Comparison of ENCODE assay signal across 15 cellular contexts in genomic region chr5:66072031-66072430, GRCh38.
A peak's percentile ranks its signal among the peaks of the same experiment; 100 is the strongest.
DNase-seq lines count a peak whose midpoint lies in the region; ATAC-seq and TF ChIP-seq lines count a peak whose summit lies in the region.
"Had no signal": no experiment of that assay in that cellular context is flagged by ENCODE, and none has a peak within 500 bp of the region (broad histone marks: within the 10 kb centered on the region; RNA-seq: fewer than 3 reads in every experiment).

No MANE protein-coding gene starts in this region.

- no peak for TF ChIP-seq CTCF in CD8-positive, alpha-beta T cell (IDR thresholded peaks at IDR 0.05)

- H3K4me3 Mint-ChIP-seq in CD4-positive, CD25-positive, alpha-beta regulatory T cell = no peak overlapping the region
- H3K4me3 Mint-ChIP-seq in CD8-positive, alpha-beta T cell = no peak overlapping the region
- no peak overlapping the region for H3K4me3 Mint-ChIP-seq in IgD-negative memory B cell
- no peak overlapping the region for H3K4me3 Mint-ChIP-seq in effector memory CD8-positive, alpha-beta T cell

- CTCF ChIA-PET in CD8-positive, alpha-beta T cell (lab: Charles Lee) = no interaction called here

- no peak for ATAC-seq in CD4-positive, CD25-positive, alpha-beta regulatory T cell (ENCODE audit: low read depth in 2 of 2)
- no peak for ATAC-seq in CD8-positive, alpha-beta T cell
- no peak for ATAC-seq in effector memory CD8-positive, alpha-beta T cell (replicated peaks)
- ATAC-seq in GM19452 (IDR thresholded peaks at IDR 0.05; ENCODE audit: unreplicated experiment) = no peak
- ATAC-seq in GM18870 (IDR thresholded peaks at IDR 0.05; ENCODE audit: unreplicated experiment) = no peak

- no peaks in the 10 kb centered on the region for H3K4me1 ChIP-seq in CD4-positive, CD25-positive, alpha-beta regulatory T cell (ENCODE audit: control insufficient read depth, insufficient read depth, low read length, poor library complexity, severe bottlenecking)
- H3K4me1 ChIP-seq in CD8-positive, alpha-beta T cell (ENCODE audit: insufficient read depth, low read length) = no peaks in the 10 kb centered on the region

- H3K9me3 Mint-ChIP-seq in CD4-positive, CD25-positive, alpha-beta regulatory T cell = no peaks in the 10 kb centered on the region
- no peaks in the 10 kb centered on the region for H3K9me3 Mint-ChIP-seq in CD8-positive, alpha-beta T cell
- H3K9me3 Mint-ChIP-seq in IgD-negative memory B cell = no peaks in the 10 kb centered on the region
- no peaks in the 10 kb centered on the region for H3K9me3 Mint-ChIP-seq in effector memory CD8-positive, alpha-beta T cell

- H3K27me3 ChIP-seq in CD4-positive, CD25-positive, alpha-beta regulatory T cell (ENCODE audit: control insufficient read depth, insufficient read depth, low read length) = no peaks in the 10 kb centered on the region
- no peaks in the 10 kb centered on the region for H3K27me3 ChIP-seq in CD8-positive, alpha-beta T cell (ENCODE audit: insufficient read depth, low read length)

- no peaks in the 10 kb centered on the region for H3K9me3 ChIP-seq in CD4-positive, CD25-positive, alpha-beta regulatory T cell (ENCODE audit: control insufficient read depth in 2 of 2, low read length in 2 of 2)
- no peaks in the 10 kb centered on the region for H3K9me3 ChIP-seq in CD8-positive, alpha-beta T cell (ENCODE audit: low read length)

- DNase-seq in CD4-positive, CD25-positive, alpha-beta regulatory T cell = no peak
- no peak for DNase-seq in CD8-positive, alpha-beta T cell
- DNase-seq in effector memory CD8-positive, alpha-beta T cell = no peak
- DNase-seq in caudate nucleus (lab: John Stamatoyannopoulos, UW) = no peak
- DNase-seq: Calu3, DMS53, NCI-H1417, NCI-H1930, NCI-H2171, NCI-H446, NCI-H748 treated with DMSO at 0.1 percent for 48 hours had no signal

- H3K27ac ChIP-seq in CD4-positive, CD25-positive, alpha-beta regulatory T cell (ENCODE audit: insufficient read depth, low read length, poor library complexity, severe bottlenecking) = no peak overlapping the region
- H3K27ac ChIP-seq in CD8-positive, alpha-beta T cell (ENCODE audit: low read depth, low read length) = no peak overlapping the region
- H3K27ac ChIP-seq in caudate nucleus (ENCODE audit: low read depth, low read length) = no peak overlapping the region
- H3K27ac ChIP-seq: RWPE1 had no signal

- peaks cover 0 to 12% (median 8%) of the 10 kb centered on the region in 4 donors for H3K4me1 Mint-ChIP-seq in CD4-positive, CD25-positive, alpha-beta regulatory T cell
- peaks cover 8% of the 10 kb centered on the region for H3K4me1 Mint-ChIP-seq in CD8-positive, alpha-beta T cell (ENCODE audit: low read depth)
- H3K4me1 Mint-ChIP-seq in IgD-negative memory B cell = peaks cover 0 to 4% (median 0%) of the 10 kb centered on the region in 3 donors
- H3K4me1 Mint-ChIP-seq in effector memory CD8-positive, alpha-beta T cell (ENCODE audit: low read depth in 2 of 2) = peaks cover 4 to 13% of the 10 kb centered on the region in 2 donors

- H3K27me3 Mint-ChIP-seq in CD4-positive, CD25-positive, alpha-beta regulatory T cell = no peaks in the 10 kb centered on the region
- no peaks in the 10 kb centered on the region for H3K27me3 Mint-ChIP-seq in CD8-positive, alpha-beta T cell (ENCODE audit: low read depth)
- H3K27me3 Mint-ChIP-seq in IgD-negative memory B cell = no peaks in the 10 kb centered on the region
- H3K27me3 Mint-ChIP-seq in effector memory CD8-positive, alpha-beta T cell = no peaks in the 10 kb centered on the region

- H3K36me3 Mint-ChIP-seq in CD4-positive, CD25-positive, alpha-beta regulatory T cell = peaks cover 34% of the 10 kb centered on the region
- H3K36me3 Mint-ChIP-seq in CD8-positive, alpha-beta T cell = peaks cover 50% of the 10 kb centered on the region
- H3K36me3 Mint-ChIP-seq in IgD-negative memory B cell = peaks cover 9% of the 10 kb centered on the region
- peaks cover 48% of the 10 kb centered on the region for H3K36me3 Mint-ChIP-seq in effector memory CD8-positive, alpha-beta T cell (ENCODE audit: insufficient read depth)

- H3K4me3 ChIP-seq in CD4-positive, CD25-positive, alpha-beta regulatory T cell (ENCODE audit: low read depth, low read length) = no peak overlapping the region
- H3K4me3 ChIP-seq in CD8-positive, alpha-beta T cell (ENCODE audit: low read depth, low read length) = no peak overlapping the region

- H3K36me3 ChIP-seq in CD4-positive, CD25-positive, alpha-beta regulatory T cell (ENCODE audit: control insufficient read depth, insufficient read depth, low read length) = peaks cover 32% of the 10 kb centered on the region
- peaks cover under 1% of the 10 kb centered on the region for H3K36me3 ChIP-seq in CD8-positive, alpha-beta T cell (ENCODE audit: insufficient read depth, low read length)

- POLR2A ChIA-PET in CD8-positive, alpha-beta T cell (lab: Charles Lee) = interaction anchor here (0.7 kb wide), 1 partner anchor 110 kb away, joined by 3 read pairs; no protein-coding TSS in a partner anchor

- peak overlapping the region in 2 of 3 donors; percentile 51 to 66 for H3K27ac Mint-ChIP-seq in CD4-positive, CD25-positive, alpha-beta regulatory T cell
- peak overlapping the region; percentile 16 for H3K27ac Mint-ChIP-seq in CD8-positive, alpha-beta T cell
- H3K27ac Mint-ChIP-seq in IgD-negative memory B cell = peak overlapping the region in 2 of 3 donors; percentile 18 to 53
- peak overlapping the region; percentile 47 to 57 for H3K27ac Mint-ChIP-seq in effector memory CD8-positive, alpha-beta T cell

- intact Hi-C loops in CD8-positive, alpha-beta T cell (cut with DNase I, micrococcal nuclease) = no loop called here
